In the genomic region with DNA sequence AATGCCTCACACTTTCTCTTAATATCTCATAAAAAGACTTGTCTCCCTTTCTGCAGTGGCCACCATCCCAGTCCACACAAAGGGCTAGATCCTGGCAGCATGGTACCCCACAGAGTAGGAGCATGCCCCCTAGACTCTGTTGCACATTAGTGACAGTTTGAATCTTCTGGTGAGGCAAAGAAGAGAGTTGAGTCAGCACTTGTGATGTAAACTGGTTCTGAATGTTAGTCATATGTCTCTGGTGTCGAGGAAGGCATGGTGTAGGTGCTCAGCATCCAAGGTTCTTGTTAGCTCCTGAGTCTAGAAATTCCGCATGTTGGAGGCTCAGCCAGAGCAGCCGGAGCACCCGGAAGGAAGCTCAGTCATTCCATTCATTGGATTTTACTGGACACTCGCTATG, we compare ENCODE assay signal across 20 cellular contexts. TPM values are rescaled to one million over a fixed set of nuclear protein-coding genes. Genes with fewer than 3 reads are reported as not detected.
DNase-seq lines count a peak whose midpoint lies in the region; ATAC-seq and TF ChIP-seq lines count a peak whose summit lies in the region.
"Had no signal": no experiment of that assay in that cellular context is flagged by ENCODE, and none has a peak within 500 bp of the region (broad histone marks: within the 10 kb centered on the region; RNA-seq: fewer than 3 reads in every experiment).

No MANE protein-coding gene starts in this region.

- H4K20me1 ChIP-seq in GM23338 (replicated peaks; ENCODE audit: insufficient read depth), result no peaks in the 10 kb centered on the region
- no peaks in the 10 kb centered on the region for H4K20me1 ChIP-seq in SK-N-SH (ENCODE audit: insufficient read depth)

- H3K27ac ChIP-seq in CD4-positive, alpha-beta memory T cell (ENCODE audit: low read depth, low read length), result peak overlapping the region; percentile 30
- H3K27ac ChIP-seq in GM23338 (ENCODE audit: low read depth), result peak overlapping the region; percentile 93; the same call in 1 of the 2 replicates
- H3K27ac ChIP-seq in foreskin keratinocyte, result no peak overlapping the region
- no peak overlapping the region for H3K27ac ChIP-seq in SK-N-SH (ENCODE audit: low read depth in 2 of 2, low read length in 1 of 2)
- H3K27ac ChIP-seq: adrenal gland, HL-60, thoracic aorta had no signal

- H3K4me1 ChIP-seq in CD4-positive, alpha-beta memory T cell (ENCODE audit: insufficient read depth, low read length), result peaks cover 88% of the 10 kb centered on the region
- peaks cover 70% of the 10 kb centered on the region for H3K4me1 ChIP-seq in GM23338 (ENCODE audit: insufficient read depth)
- H3K4me1 ChIP-seq in foreskin keratinocyte, result no peaks in the 10 kb centered on the region
- no peaks in the 10 kb centered on the region; a peak in 1 of 4 replicates for H3K4me1 ChIP-seq in SK-N-SH (ENCODE audit: control insufficient read depth in 1 of 2, insufficient read depth in 2 of 2, low read depth in 1 of 2, low read length in 1 of 2)
- H3K4me1 ChIP-seq: adrenal gland, BE2C had no signal

- no peak overlapping the region for H2AFZ ChIP-seq in GM23338
- H2AFZ ChIP-seq in SK-N-SH (ENCODE audit: low read depth), result no peak overlapping the region

- H3K36me3 ChIP-seq in CD4-positive, alpha-beta memory T cell (ENCODE audit: insufficient read depth, low read length), result no peaks in the 10 kb centered on the region
- H3K36me3 ChIP-seq in GM23338 (ENCODE audit: insufficient read depth) (peaks cover 9% of the 10 kb centered on the region), SK-N-SH (replicated peaks in 1 of 2; ENCODE audit: control insufficient read depth in 1 of 2, insufficient read depth in 2 of 2, low read length in 1 of 2) (no peaks in the 10 kb centered on the region)
- H3K36me3 ChIP-seq: adrenal gland, BE2C, thoracic aorta had no signal

- TF ChIP-seq EP300 in SK-N-SH (IDR thresholded peaks at IDR 0.05; ENCODE audit: borderline replicate concordance in 1 of 2, low read depth in 1 of 2, low read length in 1 of 2), result no peak

- H3K4me3 Mint-ChIP-seq in CD4-positive, alpha-beta memory T cell, result peak overlapping the region in 4 of 8 donors; percentile 44 to 57 (median 48)
- H3K4me3 Mint-ChIP-seq in GM23338 (no peak overlapping the region; the same call in 2 of the 3 replicates), CD14-positive monocyte (no peak overlapping the region)
- H3K4me3 Mint-ChIP-seq in activated CD8-positive, alpha-beta T cell treated with anti-CD3 and anti-CD28 coated beads, Interleukin-2, amount 10 ng/mL, durations not matched to agents 7 days and 5 days, result no peak overlapping the region

- H3K9me2 ChIP-seq in GM23338 (ENCODE audit: insufficient read depth) (peaks cover 8% of the 10 kb centered on the region; the same call in 1 of the 2 replicates), SK-N-SH (no peaks in the 10 kb centered on the region)

- H3K36me3 Mint-ChIP-seq in CD4-positive, alpha-beta memory T cell, result peaks cover 27 to 33% of the 10 kb centered on the region in 2 donors
- H3K36me3 Mint-ChIP-seq in GM23338 (ENCODE audit: low read depth) (peaks cover 78% of the 10 kb centered on the region), CD14-positive monocyte (peaks cover 0 to 30% of the 10 kb centered on the region in 2 donors)
- peaks cover 70% of the 10 kb centered on the region for H3K36me3 Mint-ChIP-seq in activated CD8-positive, alpha-beta T cell treated with anti-CD3 and anti-CD28 coated beads, Interleukin-2, amount 10 ng/mL, durations not matched to agents 7 days and 5 days (ENCODE audit: low read depth)

- no peak for DNase-seq in CD4-positive, alpha-beta memory T cell
- DNase-seq in GM23338 (ENCODE audit: low spot score) (no peak), foreskin keratinocyte (no peak), SK-N-SH (no peak), CD14-positive monocyte (ENCODE audit: low spot score) (no peak), AG08395 (ENCODE audit: low spot score) (no peak)
- DNase-seq in activated CD8-positive, alpha-beta T cell treated with anti-CD3 and anti-CD28 coated beads, Interleukin-2, amount 10 ng/mL, durations not matched to agents 7 days and 5 days, result no peak
- DNase-seq: adrenal gland; BE2C; central memory CD4-positive, alpha-beta T cell; effector CD4-positive, alpha-beta T cell; islet precursor cell; KBM-7; naive B cell; stimulated activated CD4-positive, alpha-beta T cell treated with anti-CD3 and anti-CD28 coated beads, Interleukin-4, amount 100 ng/mL, for 4 hours; stimulated activated CD8-positive, alpha-beta memory T cell treated with anti-CD3 and anti-CD28 coated beads, Interleukin-4, amount 100 ng/mL, for 48 hours had no signal

- TF ChIP-seq RAD21 in SK-N-SH (IDR thresholded peaks at IDR 0.05; ENCODE audit: low read length), result no peak

- WGBS in SK-N-SH (ENCODE audit: low lambda C conversion rate), result 79% methylated on average over 5 of the region's 5 CpGs

- TF ChIP-seq CTCF in GM23338 (conservative IDR thresholded peaks at IDR 0.05; ENCODE audit: low read depth in 2 of 2) (no peak), foreskin keratinocyte (conservative IDR thresholded peaks at IDR 0.05) (no peak), SK-N-SH (IDR thresholded peaks at IDR 0.05) (no peak), CD14-positive monocyte (IDR thresholded peaks at IDR 0.05) (no peak)

- intact Hi-C loops in CD4-positive, alpha-beta memory T cell (cut with micrococcal nuclease), result no loop called here
- intact Hi-C loops in CD14-positive monocyte (cut with micrococcal nuclease), result no loop called here

- ATAC-seq in GM23338 (no peak), foreskin keratinocyte (peak; percentile 48)
- ATAC-seq in activated CD8-positive, alpha-beta T cell treated with anti-CD3 and anti-CD28 coated beads, Interleukin-2, amount 10 ng/mL, durations not matched to agents 7 days and 5 days, result no peak
- ATAC-seq: Panc1 had no signal

- H3F3A ChIP-seq in GM23338 (replicated peaks; ENCODE audit: low read depth) (peaks cover 14% of the 10 kb centered on the region), SK-N-SH (replicated peaks; ENCODE audit: insufficient read depth) (no peaks in the 10 kb centered on the region)

- no peak overlapping the region for H3K9ac ChIP-seq in SK-N-SH

- H3K27me3 ChIP-seq in CD4-positive, alpha-beta memory T cell (ENCODE audit: insufficient read depth, low read length), result no peaks in the 10 kb centered on the region
- H3K27me3 ChIP-seq in GM23338 (ENCODE audit: insufficient read depth) (no peaks in the 10 kb centered on the region), foreskin keratinocyte (no peaks in the 10 kb centered on the region), SK-N-SH (ENCODE audit: insufficient read depth) (no peaks in the 10 kb centered on the region)
- H3K27me3 ChIP-seq: adrenal gland had no signal

- peaks cover 55 to 95% (median 83%) of the 10 kb centered on the region in 4 donors for H3K4me1 Mint-ChIP-seq in CD4-positive, alpha-beta memory T cell
- peaks cover 83% of the 10 kb centered on the region for H3K4me1 Mint-ChIP-seq in GM23338
- peaks cover 71% of the 10 kb centered on the region for H3K4me1 Mint-ChIP-seq in activated CD8-positive, alpha-beta T cell treated with anti-CD3 and anti-CD28 coated beads, Interleukin-2, amount 10 ng/mL, durations not matched to agents 7 days and 5 days (ENCODE audit: low read depth)
- peaks cover 27% of the 10 kb centered on the region for H3K4me1 Mint-ChIP-seq in CD14-positive monocyte

- H3K79me2 ChIP-seq in GM23338 (replicated peaks; ENCODE audit: insufficient read depth) (peaks cover 81% of the 10 kb centered on the region), SK-N-SH (ENCODE audit: insufficient read depth) (no peaks in the 10 kb centered on the region)

- CTCF ChIA-PET in CD4-positive, alpha-beta memory T cell (lab: Charles Lee; ENCODE audit: partially characterized antibody), result interaction anchor here (2.0 to 13.1 kb wide), 2 partner anchors 9 to 10 kb away, joined by 10 to 155 read pairs; a partner anchor contains a TSS
- CTCF ChIA-PET in activated CD8-positive, alpha-beta T cell treated with anti-CD3 and anti-CD28 coated beads, Interleukin-2, amount 10 ng/mL, durations not matched to agents 7 days and 5 days (lab: Charles Lee), result interaction anchor here (1.0 kb wide), 1 partner anchor 167 kb away, joined by 6 read pairs; no protein-coding TSS in a partner anchor
- CTCF ChIA-PET in SK-N-SH (lab: Yijun Ruan, JAX), result interaction anchor here (1.4 kb wide), 1 partner anchor 15 kb away, joined by 3 read pairs; no protein-coding TSS in a partner anchor

- POLR2A ChIA-PET in CD4-positive, alpha-beta memory T cell (lab: Charles Lee; ENCODE audit: partially characterized antibody), result interaction anchor here (1.7 to 13.2 kb wide), 2 partner anchors 8 to 10 kb away, joined by 6 to 363 read pairs; a partner anchor contains a TSS
- POLR2A ChIA-PET in activated CD8-positive, alpha-beta T cell treated with anti-CD3 and anti-CD28 coated beads, Interleukin-2, amount 10 ng/mL, durations not matched to agents 7 days and 5 days (lab: Charles Lee), result interaction anchor here (11.4 kb wide), 1 partner anchor 8 kb away, joined by 163 read pairs; a partner anchor contains a TSS
- POLR2A ChIA-PET in SK-N-SH (lab: Yijun Ruan, JAX), result no interaction called here

- H3K4me3 ChIP-seq in CD4-positive, alpha-beta memory T cell (ENCODE audit: low read length in 2 of 2), result no peak overlapping the region
- H3K4me3 ChIP-seq in GM23338 (no peak overlapping the region), SK-N-SH (ENCODE audit: low read depth in 2 of 2, low read length in 1 of 2) (no peak overlapping the region)
- H3K4me3 ChIP-seq: adrenal gland, lung, thoracic aorta had no signal

- no peaks in the 10 kb centered on the region for H3K27me3 Mint-ChIP-seq in CD4-positive, alpha-beta memory T cell
- H3K27me3 Mint-ChIP-seq in GM23338 (ENCODE audit: insufficient read depth, low read depth, poor library complexity), result peaks cover 13% of the 10 kb centered on the region
- H3K27me3 Mint-ChIP-seq in activated CD8-positive, alpha-beta T cell treated with anti-CD3 and anti-CD28 coated beads, Interleukin-2, amount 10 ng/mL, durations not matched to agents 7 days and 5 days (ENCODE audit: low read depth), result no peaks in the 10 kb centered on the region
- H3K27me3 Mint-ChIP-seq in CD14-positive monocyte (ENCODE audit: low read depth in 3 of 3), result peaks cover 0 to 3% (median 0%) of the 10 kb centered on the region in 3 donors
- H3K27me3 Mint-ChIP-seq: naive B cell had no signal

- H3K4me2 ChIP-seq in GM23338, result no peak overlapping the region
- H3K4me2 ChIP-seq in SK-N-SH, result no peak overlapping the region

- H3K9me3 ChIP-seq in CD4-positive, alpha-beta memory T cell (ENCODE audit: control insufficient read depth in 1 of 2, low read length in 2 of 2), result no peaks in the 10 kb centered on the region
- H3K9me3 ChIP-seq in SK-N-SH, result no peaks in the 10 kb centered on the region
- H3K9me3 ChIP-seq: adrenal gland, BE2C, thoracic aorta had no signal

- H3K9me3 Mint-ChIP-seq in CD4-positive, alpha-beta memory T cell, result no peaks in the 10 kb centered on the region
- H3K9me3 Mint-ChIP-seq in GM23338 (no peaks in the 10 kb centered on the region), CD14-positive monocyte (no peaks in the 10 kb centered on the region)
- no peaks in the 10 kb centered on the region for H3K9me3 Mint-ChIP-seq in activated CD8-positive, alpha-beta T cell treated with anti-CD3 and anti-CD28 coated beads, Interleukin-2, amount 10 ng/mL, durations not matched to agents 7 days and 5 days (ENCODE audit: insufficient read depth)

- H3K27ac Mint-ChIP-seq in CD4-positive, alpha-beta memory T cell, result peak overlapping the region; percentile 64 to 99 (median 93)
- peak overlapping the region; percentile 28; the same call in 1 of the 2 replicates for H3K27ac Mint-ChIP-seq in GM23338
- peak overlapping the region; percentile 11 for H3K27ac Mint-ChIP-seq in activated CD8-positive, alpha-beta T cell treated with anti-CD3 and anti-CD28 coated beads, Interleukin-2, amount 10 ng/mL, durations not matched to agents 7 days and 5 days
- no peak overlapping the region for H3K27ac Mint-ChIP-seq in CD14-positive monocyte

RNA-seq across cellular contexts. Expression of a gene that starts 9.8 kb away (rescaled TPM):
- 10 to 100 TPM; 25.5 to 25.9 TPM for total RNA-seq in CD4-positive, alpha-beta memory T cell
- polyA plus RNA-seq in CD4-positive, alpha-beta memory T cell, result 10 to 100 TPM in 1 of 2 donors, 1 to 10 TPM in 1; 9.2 to 16.1 TPM
- total RNA-seq in GM23338 (2014; rRNA removed; shearing (Covaris generic)), result 29.2 and 34.2 TPM in 2 replicates
- polyA plus RNA-seq in GM23338 (2016; fragmentation: Nextera tagmentation; extraction: Ambion mirVana) (9.9 and 10.3 TPM in 2 replicates), foreskin keratinocyte (0.29 and 0.75 TPM in 2 replicates), SK-N-SH (2012; rRNA removed) (0.29 and 0.33 TPM in 2 replicates), CD14-positive monocyte (1 to 10 TPM in 1 of 2 donors, under 1 TPM in 1; 0.99 to 2.1 TPM)
- 10 to 100 TPM; 13.9 to 14.8 TPM for total RNA-seq in activated CD8-positive, alpha-beta T cell treated with anti-CD3 and anti-CD28 coated beads, Interleukin-2, amount 10 ng/mL, durations not matched to agents 7 days and 5 days
- total RNA-seq in foreskin keratinocyte, result 0.28 and 0.95 TPM in 2 replicates
- polyA plus RNA-seq in SK-N-SH (2012; cell fraction: cytosol; rRNA removed), result 0.33 and 0.58 TPM in 2 replicates
- polyA plus RNA-seq in SK-N-SH (2012; cell fraction: nucleus; rRNA removed), result 0.19 and 0.25 TPM in 2 replicates

RNA-seq across cellular contexts. Expression of a gene that starts 51.1 kb away (rescaled TPM):
- total RNA-seq in CD4-positive, alpha-beta memory T cell, result 10 to 100 TPM; 57.0 to 61.8 TPM
- 10 to 100 TPM; 38.4 to 48.7 TPM for polyA plus RNA-seq in CD4-positive, alpha-beta memory T cell
- 49.2 and 49.4 TPM in 2 replicates for total RNA-seq in GM23338 (2014; rRNA removed; shearing (Covaris generic))
- polyA plus RNA-seq in GM23338 (2016; fragmentation: Nextera tagmentation; extraction: Ambion mirVana) (32.1 and 49.6 TPM in 2 replicates), foreskin keratinocyte (29.5 and 33.4 TPM in 2 replicates), SK-N-SH (2012; rRNA removed) (24.2 and 31.1 TPM in 2 replicates), CD14-positive monocyte (10 to 100 TPM; 11.9 to 22.3 TPM)
- total RNA-seq in activated CD8-positive, alpha-beta T cell treated with anti-CD3 and anti-CD28 coated beads, Interleukin-2, amount 10 ng/mL, durations not matched to agents 7 days and 5 days, result 10 to 100 TPM; 45.3 to 45.7 TPM
- total RNA-seq in foreskin keratinocyte, result 28.7 and 29.0 TPM in 2 replicates
- polyA plus RNA-seq in SK-N-SH (2012; cell fraction: cytosol; rRNA removed), result 34.3 and 46.5 TPM in 2 replicates
- 19.1 and 33.8 TPM in 2 replicates for polyA plus RNA-seq in SK-N-SH (2012; cell fraction: nucleus; rRNA removed)

Comparison
In these comparisons a context has a peak if more than half of its experiments do, and no peak if none do; other contexts are left out.
1. H3K27ac ChIP-seq: peak in CD4-positive, alpha-beta memory T cell (single experiment) and GM23338 (single experiment); none in foreskin keratinocyte (single experiment) and SK-N-SH (0 of 2).
2. H3K27ac Mint-ChIP-seq: peak in CD4-positive, alpha-beta memory T cell (7 of 7), GM23338 (single experiment) and activated CD8-positive, alpha-beta T cell treated with anti-CD3 and anti-CD28 coated beads, Interleukin-2, amount 10 ng/mL, durations not matched to agents 7 days and 5 days (single experiment); none in CD14-positive monocyte (0 of 7).